8 cellular contexts compared by ENCODE assay signal in the genomic region with DNA sequence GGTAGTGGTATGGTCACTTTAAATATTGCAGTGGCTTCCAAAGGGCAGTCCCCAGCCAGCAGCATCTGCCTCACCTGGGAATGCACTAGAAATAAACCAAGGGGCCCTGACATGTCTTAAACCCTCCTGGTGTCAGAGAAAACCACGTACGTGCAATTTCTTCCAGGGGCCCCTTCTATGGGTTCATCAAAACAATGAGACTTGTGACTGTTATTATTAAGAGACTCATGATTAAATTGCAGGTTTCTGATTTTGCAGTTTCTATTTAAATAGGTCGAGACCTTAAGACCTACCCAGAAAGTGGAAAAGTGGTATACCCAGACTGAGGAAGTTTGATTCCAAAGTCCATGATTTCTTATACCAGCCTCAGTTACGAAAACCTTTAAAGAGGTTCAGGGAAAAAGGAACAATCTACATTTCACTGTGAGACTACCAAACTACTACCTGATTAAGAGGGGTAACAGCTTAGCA. TPM values are rescaled to one million over a fixed set of nuclear protein-coding genes. Genes with fewer than 3 reads are reported as not detected.
DNase-seq lines count a peak whose midpoint lies in the region; ATAC-seq, FAIRE-seq and TF ChIP-seq lines count a peak whose summit lies in the region.

No MANE protein-coding gene starts in this region.

- DNase-seq in activated naive CD4-positive, alpha-beta T cell treated with anti-CD3 and anti-CD28 coated beads, Interleukin-2, amount 50 U/mL, for 16 hours = no peak
- DNase-seq in activated CD8-positive, alpha-beta memory T cell treated with anti-CD3 and anti-CD28 coated beads, Interleukin-2, amount 10 ng/mL, durations not matched to agents 7 days and 5 days = no peak
- DNase-seq in keratinocyte (ENCODE audit: low read depth, low spot score) (no peak), testis (no peak), NCI-H2107 treated with DMSO at 0.1 percent for 48 hours (lab: John Stamatoyannopoulos, UW; ENCODE audit: unreplicated experiment) (no peak), dermis blood vessel endothelial cell (no peak), NCI-H526 treated with DMSO at 0.1 percent for 48 hours (lab: John Stamatoyannopoulos, UW) (no peak)

- H3K27me3 ChIP-seq in keratinocyte (ENCODE audit: control insufficient read depth, extremely low read depth, insufficient read depth, low read length) = no peaks in the 10 kb centered on the region
- H3K27me3 ChIP-seq in testis = no peaks in the 10 kb centered on the region

- H3K4me3 ChIP-seq in keratinocyte (ENCODE audit: control insufficient read depth in 2 of 3, extremely low read depth in 1 of 3, insufficient read depth in 2 of 3, low read depth in 1 of 3, low read length in 3 of 3) (peak overlapping the region; percentile 56 to 71 (median 59)), testis (peak overlapping the region; percentile 64 to 74)

- no peaks in the 10 kb centered on the region for H3K9me1 ChIP-seq in keratinocyte (ENCODE audit: control insufficient read depth, extremely low read depth, insufficient read depth, low read length)

- peaks cover 57% of the 10 kb centered on the region for H3K79me2 ChIP-seq in keratinocyte (ENCODE audit: control insufficient read depth, insufficient read depth, low read length)

- no peak for ATAC-seq in activated CD8-positive, alpha-beta memory T cell treated with anti-CD3 and anti-CD28 coated beads, Interleukin-2, amount 10 ng/mL, durations not matched to agents 7 days and 5 days

- peaks cover 91% of the 10 kb centered on the region for H3K4me1 Mint-ChIP-seq in activated naive CD4-positive, alpha-beta T cell treated with anti-CD3 and anti-CD28 coated beads, Interleukin-2, amount 50 U/mL, for 24 hours
- H3K4me1 Mint-ChIP-seq in activated CD8-positive, alpha-beta memory T cell treated with anti-CD3 and anti-CD28 coated beads, Interleukin-2, amount 10 ng/mL, durations not matched to agents 7 days and 5 days = peaks cover 77% of the 10 kb centered on the region

- no peak for TF ChIP-seq CTCF in keratinocyte (optimal IDR thresholded peaks at IDR 0.05 in 1 of 3, IDR thresholded peaks at IDR 0.05 in 1 of 3, conservative IDR thresholded peaks at IDR 0.05 in 1 of 3; ENCODE audit: extremely low read depth in 1 of 3, insufficient read depth in 2 of 3, low read length in 3 of 3)
- TF ChIP-seq CTCF in testis (IDR thresholded peaks at IDR 0.05) = no peak

- intact Hi-C loops in testis (cut with DNase I; ENCODE audit: low total_unique reads) = no loop called here

- H3K4me3 Mint-ChIP-seq in activated naive CD4-positive, alpha-beta T cell treated with anti-CD3 and anti-CD28 coated beads, Interleukin-2, amount 50 U/mL, for 24 hours = peak overlapping the region; percentile 99
- peak overlapping the region; percentile 96 for H3K4me3 Mint-ChIP-seq in activated CD8-positive, alpha-beta memory T cell treated with anti-CD3 and anti-CD28 coated beads, Interleukin-2, amount 10 ng/mL, durations not matched to agents 7 days and 5 days

- 31 to 38% methylated on average over 4 of the region's 4 CpGs for WGBS in testis, 2 donors

- H3K9me3 ChIP-seq in keratinocyte (ENCODE audit: control insufficient read depth, low read depth, low read length) (no peaks in the 10 kb centered on the region), testis (no peaks in the 10 kb centered on the region)

- peaks cover 42% of the 10 kb centered on the region for H3K36me3 Mint-ChIP-seq in activated naive CD4-positive, alpha-beta T cell treated with anti-CD3 and anti-CD28 coated beads, Interleukin-2, amount 50 U/mL, for 24 hours
- H3K36me3 Mint-ChIP-seq in activated CD8-positive, alpha-beta memory T cell treated with anti-CD3 and anti-CD28 coated beads, Interleukin-2, amount 10 ng/mL, durations not matched to agents 7 days and 5 days = peaks cover 59% of the 10 kb centered on the region

- peak overlapping the region; percentile 84 for H3K27ac ChIP-seq in keratinocyte (ENCODE audit: control insufficient read depth, insufficient read depth, low read length)
- peak overlapping the region in 1 of 2 donors; percentile 82 for H3K27ac ChIP-seq in testis

- no peak for TF ChIP-seq POLR2A in testis (IDR thresholded peaks at IDR 0.05)

- no peak for FAIRE-seq in keratinocyte (lab: Jason Lieb, UNC)

- dilution Hi-C loops in keratinocyte (cut with MboI; ENCODE audit: extremely low pct_ligation_motif_present, low sequenced_read_pairs) = no loop called here

- no peak overlapping the region for H2AFZ ChIP-seq in keratinocyte (ENCODE audit: control insufficient read depth, low read length)

- H3K4me1 ChIP-seq in keratinocyte (ENCODE audit: control insufficient read depth, extremely low read depth, insufficient read depth, low read length) (peaks cover 64% of the 10 kb centered on the region), testis (peaks cover 23% of the 10 kb centered on the region)

- peak overlapping the region; percentile 98 for H3K27ac Mint-ChIP-seq in activated naive CD4-positive, alpha-beta T cell treated with anti-CD3 and anti-CD28 coated beads, Interleukin-2, amount 50 U/mL, for 24 hours
- H3K27ac Mint-ChIP-seq in activated CD8-positive, alpha-beta memory T cell treated with anti-CD3 and anti-CD28 coated beads, Interleukin-2, amount 10 ng/mL, durations not matched to agents 7 days and 5 days = peak overlapping the region; percentile 95

- no peaks in the 10 kb centered on the region for H3K27me3 Mint-ChIP-seq in activated naive CD4-positive, alpha-beta T cell treated with anti-CD3 and anti-CD28 coated beads, Interleukin-2, amount 50 U/mL, for 24 hours
- no peaks in the 10 kb centered on the region for H3K27me3 Mint-ChIP-seq in activated CD8-positive, alpha-beta memory T cell treated with anti-CD3 and anti-CD28 coated beads, Interleukin-2, amount 10 ng/mL, durations not matched to agents 7 days and 5 days

- CTCF ChIA-PET in activated CD8-positive, alpha-beta memory T cell treated with anti-CD3 and anti-CD28 coated beads, Interleukin-2, amount 10 ng/mL, durations not matched to agents 7 days and 5 days (lab: Charles Lee) = interaction anchor here (1.0 to 11.8 kb wide), 8 partner anchors 9 to 161 kb away, joined by 3 to 308 read pairs (median 5); a partner anchor contains a TSS

- peak overlapping the region; percentile 81 for H3K4me2 ChIP-seq in keratinocyte (ENCODE audit: control insufficient read depth, extremely low read depth, insufficient read depth, low read depth, low read length)

- H3K36me3 ChIP-seq in keratinocyte (ENCODE audit: control insufficient read depth in 2 of 2, extremely low read depth in 1 of 2, insufficient read depth in 2 of 2, low read length in 2 of 2) (peaks cover 9 to 34% of the 10 kb centered on the region in 2 experiments), testis (ENCODE audit: low read depth, missing control alignments) (no peaks in the 10 kb centered on the region)

- H4K20me1 ChIP-seq in keratinocyte (ENCODE audit: control insufficient read depth, extremely low read depth, insufficient read depth, low read length) = peaks cover 15% of the 10 kb centered on the region

- H3K9me3 Mint-ChIP-seq in activated naive CD4-positive, alpha-beta T cell treated with anti-CD3 and anti-CD28 coated beads, Interleukin-2, amount 50 U/mL, for 24 hours = no peaks in the 10 kb centered on the region
- no peaks in the 10 kb centered on the region for H3K9me3 Mint-ChIP-seq in activated CD8-positive, alpha-beta memory T cell treated with anti-CD3 and anti-CD28 coated beads, Interleukin-2, amount 10 ng/mL, durations not matched to agents 7 days and 5 days (ENCODE audit: low read depth)

- peak overlapping the region; percentile 82 for H3K9ac ChIP-seq in keratinocyte (ENCODE audit: control insufficient read depth, extremely low read depth, insufficient read depth, low read length)

RNA-seq across cellular contexts. Expression of a gene that starts 0.7 kb away (rescaled TPM):
- total RNA-seq in activated CD8-positive, alpha-beta memory T cell treated with anti-CD3 and anti-CD28 coated beads, Interleukin-2, amount 10 ng/mL, durations not matched to agents 7 days and 5 days = 10 to 100 TPM; 36.0 to 47.3 TPM
- polyA plus RNA-seq in keratinocyte = 7.9 to 14.0 TPM (median 8.5 TPM) in 3 replicates
- polyA plus RNA-seq in keratinocyte (2011; ENCODE audit: low read depth) = 26.3 TPM
- 4.4 and 5.1 TPM in 2 replicates for polyA plus RNA-seq in keratinocyte (2011; cell fraction: cytosol; rRNA removed)
- 22.7 and 28.5 TPM in 2 replicates for polyA plus RNA-seq in keratinocyte (2011; cell fraction: nucleus; rRNA removed)
- 6.5 and 9.3 TPM in 2 replicates for polyA plus RNA-seq in keratinocyte (2012; ENCODE audit: low replicate concordance)
- 1.6 to 9.8 TPM (median 5.2 TPM) in 3 replicates for polyA minus RNA-seq in keratinocyte
- polyA minus RNA-seq in keratinocyte (2011; cell fraction: cytosol; rRNA and poly(A)+ RNA removed) = 2.9 TPM
- polyA minus RNA-seq in keratinocyte (2011; cell fraction: nucleus; rRNA and poly(A)+ RNA removed) = 9.2 and 23.0 TPM in 2 replicates
- total RNA-seq in testis = 10 to 100 TPM; 19.0 to 29.7 TPM
- polyA plus RNA-seq in testis (ENCODE audit: insufficient read depth, low read depth, low replicate concordance) = 47.1 TPM
- 5.9 and 8.7 TPM in 2 replicates for total RNA-seq in dermis blood vessel endothelial cell

RNA-seq across cellular contexts. Expression of a gene that starts 8.5 kb away (rescaled TPM):
- total RNA-seq in activated CD8-positive, alpha-beta memory T cell treated with anti-CD3 and anti-CD28 coated beads, Interleukin-2, amount 10 ng/mL, durations not matched to agents 7 days and 5 days = 100 to 1,000 TPM; 842 to 926 TPM
- 470 to 793 TPM (median 689 TPM) in 3 replicates for polyA plus RNA-seq in keratinocyte
- 1,623 TPM for polyA plus RNA-seq in keratinocyte (2011; ENCODE audit: low read depth)
- polyA plus RNA-seq in keratinocyte (2011; cell fraction: cytosol; rRNA removed) = 418 and 502 TPM in 2 replicates
- 1,369 and 1,634 TPM in 2 replicates for polyA plus RNA-seq in keratinocyte (2011; cell fraction: nucleus; rRNA removed)
- 427 and 480 TPM in 2 replicates for polyA plus RNA-seq in keratinocyte (2012; ENCODE audit: low replicate concordance)
- 333 to 502 TPM (median 382 TPM) in 3 replicates for polyA minus RNA-seq in keratinocyte
- polyA minus RNA-seq in keratinocyte (2011; cell fraction: cytosol; rRNA and poly(A)+ RNA removed) = 847 TPM
- 879 and 914 TPM in 2 replicates for polyA minus RNA-seq in keratinocyte (2011; cell fraction: nucleus; rRNA and poly(A)+ RNA removed)
- total RNA-seq in testis = 100 to 1,000 TPM; 557 to 697 TPM
- 516 TPM for polyA plus RNA-seq in testis (ENCODE audit: insufficient read depth, low read depth, low replicate concordance)
- total RNA-seq in dermis blood vessel endothelial cell = 520 and 574 TPM in 2 replicates

RNA-seq across cellular contexts. Expression of a gene that starts 9.2 kb away (rescaled TPM):
- total RNA-seq in activated CD8-positive, alpha-beta memory T cell treated with anti-CD3 and anti-CD28 coated beads, Interleukin-2, amount 10 ng/mL, durations not matched to agents 7 days and 5 days = 10 to 100 TPM; 45.7 to 52.6 TPM
- polyA plus RNA-seq in keratinocyte = 13.1 to 31.6 TPM (median 25.2 TPM) in 3 replicates
- 165 TPM for polyA plus RNA-seq in keratinocyte (2011; ENCODE audit: low read depth)
- 9.5 and 15.4 TPM in 2 replicates for polyA plus RNA-seq in keratinocyte (2011; cell fraction: cytosol; rRNA removed)
- 52.8 and 60.9 TPM in 2 replicates for polyA plus RNA-seq in keratinocyte (2011; cell fraction: nucleus; rRNA removed)
- polyA plus RNA-seq in keratinocyte (2012; ENCODE audit: low replicate concordance) = 13.1 and 31.9 TPM in 2 replicates
- polyA minus RNA-seq in keratinocyte = 5.1 to 21.5 TPM (median 7.4 TPM) in 3 replicates
- polyA minus RNA-seq in keratinocyte (2011; cell fraction: cytosol; rRNA and poly(A)+ RNA removed) = 14.8 TPM
- polyA minus RNA-seq in keratinocyte (2011; cell fraction: nucleus; rRNA and poly(A)+ RNA removed) = 17.4 and 29.4 TPM in 2 replicates
- 10 to 100 TPM; 73.6 to 93.5 TPM for total RNA-seq in testis
- polyA plus RNA-seq in testis (ENCODE audit: insufficient read depth, low read depth, low replicate concordance) = 54.1 TPM
- 16.1 and 23.1 TPM in 2 replicates for total RNA-seq in dermis blood vessel endothelial cell

RNA-seq across cellular contexts. Expression of a gene that starts 48.7 kb away (rescaled TPM):
- under 1 TPM in 1 of 2 experiments, not detected in 1; 0.82 TPM for total RNA-seq in activated CD8-positive, alpha-beta memory T cell treated with anti-CD3 and anti-CD28 coated beads, Interleukin-2, amount 10 ng/mL, durations not matched to agents 7 days and 5 days
- not detected in 3 replicates for polyA plus RNA-seq in keratinocyte
- not detected for polyA plus RNA-seq in keratinocyte (2011; ENCODE audit: low read depth)
- polyA plus RNA-seq in keratinocyte (2011; cell fraction: cytosol; rRNA removed) = not detected in 2 replicates
- not detected in 2 replicates for polyA plus RNA-seq in keratinocyte (2011; cell fraction: nucleus; rRNA removed)
- polyA plus RNA-seq in keratinocyte (2012; ENCODE audit: low replicate concordance) = not detected in 2 replicates
- polyA minus RNA-seq in keratinocyte = not detected in 3 replicates
- polyA minus RNA-seq in keratinocyte (2011; cell fraction: cytosol; rRNA and poly(A)+ RNA removed) = not detected
- not detected in 2 replicates for polyA minus RNA-seq in keratinocyte (2011; cell fraction: nucleus; rRNA and poly(A)+ RNA removed)
- total RNA-seq in testis = 1 to 10 TPM; 3.1 to 5.5 TPM
- polyA plus RNA-seq in testis (ENCODE audit: insufficient read depth, low read depth, low replicate concordance) = 3.7 TPM
- 2.7 and 3.2 TPM in 2 replicates for total RNA-seq in dermis blood vessel endothelial cell
